ENCODE assay signal across 16 cellular contexts in genomic region chr11:68891356-68891948, GRCh38. TPM values are rescaled to one million over a fixed set of nuclear protein-coding genes. Genes with fewer than 3 reads are reported as not detected.
DNase-seq lines count a peak whose midpoint lies in the region; ATAC-seq, FAIRE-seq and TF ChIP-seq lines count a peak whose summit lies in the region.
"Had no signal": no experiment of that assay in that cellular context is flagged by ENCODE, and none has a peak within 500 bp of the region (broad histone marks: within the 10 kb centered on the region; RNA-seq: fewer than 3 reads in every experiment).

No MANE protein-coding gene starts in this region.

- H3K4me3 ChIP-seq in AG04449 (ENCODE audit: low read depth, low read length), result peak overlapping the region; percentile 39
- no peak overlapping the region for H3K4me3 ChIP-seq in GM12878

- H4K91ac ChIP-seq in H9 (ENCODE audit: insufficient read length, low read depth, low read length), result no peak overlapping the region

- no peak overlapping the region for H4K5ac ChIP-seq in H9 (ENCODE audit: insufficient read length, low read depth, low read length)

- RAD21 ChIA-PET in GM12878 (lab: Charles Lee; ENCODE audit: unreplicated experiment), result no interaction called here

- H3T11ph ChIP-seq in H9 (ENCODE audit: low read length), result no peak overlapping the region

- H2AFZ ChIP-seq in GM12878 (ENCODE audit: control insufficient read depth, low read depth, low read length) (no peak overlapping the region), H9 (ENCODE audit: low read length) (no peak overlapping the region)

- no peak overlapping the region for H2BK12ac ChIP-seq in H9 (ENCODE audit: insufficient read length, low read depth, low read length)

- ATAC-seq in GM12878 (no peak), left cardiac atrium (peak; percentile 3 to 9), sciatic nerve (peak; percentile 2), HG02642 (IDR thresholded peaks at IDR 0.05; ENCODE audit: poor library complexity, unreplicated experiment) (no peak)
- ATAC-seq: activated CD4-positive, alpha-beta T cell treated with anti-CD3 and anti-CD28 coated beads for 36 hours had no signal

- no peak for TF ChIP-seq CTCF in AG04449 (IDR thresholded peaks at IDR 0.05; ENCODE audit: insufficient read depth, low read length, missing control alignments)
- no peak for TF ChIP-seq CTCF in GM12878 (IDR thresholded peaks at IDR 0.05 in 2 of 3, conservative IDR thresholded peaks at IDR 0.05 in 1 of 3; ENCODE audit: control insufficient read depth in 2 of 3, extremely low read depth in 1 of 3, insufficient read depth in 1 of 3, low read depth in 3 of 3, low read length in 3 of 3)
- no peak for TF ChIP-seq CTCF in H9 (conservative IDR thresholded peaks at IDR 0.05)

- no peak overlapping the region for H2AK5ac ChIP-seq in H9 (ENCODE audit: insufficient read length, low read length)

- H3K4ac ChIP-seq in H9 (ENCODE audit: low read depth, low read length), result no peak overlapping the region

- H3K4me1 Mint-ChIP-seq in H9, result peaks cover 5 to 11% of the 10 kb centered on the region in 2 experiments; a peak in 3 of 4 replicates
- H3K4me1 Mint-ChIP-seq: activated CD4-positive, alpha-beta T cell treated with anti-CD3 and anti-CD28 coated beads for 36 hours had no signal

- H3K9me3 ChIP-seq in GM12878 (replicated peaks; ENCODE audit: control insufficient read depth, insufficient read depth, low read length) (no peaks in the 10 kb centered on the region), H9 (ENCODE audit: control insufficient read depth, low read depth, low read length) (no peaks in the 10 kb centered on the region)

- no peaks in the 10 kb centered on the region for H3K9me3 Mint-ChIP-seq in H9

- TF ChIP-seq RAD21 in GM12878 (IDR thresholded peaks at IDR 0.05; ENCODE audit: insufficient read depth, low read depth, low read length), result no peak

- H2BK120ac ChIP-seq in H9 (ENCODE audit: low read depth, low read length, poor library complexity, severe bottlenecking), result no peak overlapping the region

- no peak overlapping the region for H3K27ac ChIP-seq in GM12878 (ENCODE audit: control insufficient read depth, insufficient read depth)
- no peak overlapping the region for H3K27ac ChIP-seq in H9 (ENCODE audit: insufficient read length, low read depth, low read length)

- no TSS peak for BruUV-seq in GM12878 (replicated peaks; lab: Mats Ljungman, UMichigan)

- H2BK5ac ChIP-seq in H9 (ENCODE audit: insufficient read length, low read length), result no peak overlapping the region

- peaks cover 7 to 29% of the 10 kb centered on the region in 2 experiments; a peak in 3 of 4 replicates for H3K36me3 ChIP-seq in GM12878 (ENCODE audit: control insufficient read depth in 2 of 2, insufficient read depth in 2 of 2, low read length in 1 of 2)

- H3K14ac ChIP-seq in H9 (ENCODE audit: insufficient read depth, low read length), result no peak overlapping the region

- H2BK15ac ChIP-seq in H9 (ENCODE audit: low read depth, low read length), result no peak overlapping the region

- no peak overlapping the region for H3K27ac Mint-ChIP-seq in H9
- H3K27ac Mint-ChIP-seq: activated CD4-positive, alpha-beta T cell treated with anti-CD3 and anti-CD28 coated beads for 36 hours had no signal

- in situ Hi-C loops in GM12878 (cut with MboI), result no loop called here

- POLR2A ChIA-PET in AG04449 (lab: Yijun Ruan, JAX) (interaction anchor here (0.9 kb wide), 1 partner anchor 18 kb away, joined by 4 read pairs; no protein-coding TSS in a partner anchor), GM12878 (lab: Charles Lee) (no interaction called here)

- no peak for DNase-seq in AG04449 (ENCODE audit: low read depth, low spot score)
- no peak for DNase-seq in GM12878 (ENCODE audit: low read depth, low spot score)
- no peak for DNase-seq in left cardiac atrium
- DNase-seq in sciatic nerve (ENCODE audit: low spot score), result no peak
- no peak for DNase-seq in NCI-H2227 (lab: John Stamatoyannopoulos, UW; ENCODE audit: unreplicated experiment)
- no peak for DNase-seq in activated CD8-positive, alpha-beta memory T cell treated with anti-CD3 and anti-CD28 coated beads, Interleukin-2, amount 50 U/mL, for 4 hours
- no peak for DNase-seq in H9
- DNase-seq: activated CD4-positive, alpha-beta T cell treated with anti-CD3 and anti-CD28 coated beads for 36 hours; activated T-cell treated with anti-CD3 and anti-CD28 coated beads, Interleukin-2, amount 50 U/mL, for 48 hours; effector CD8-positive, alpha-beta T cell; NCI-H446 treated with DMSO at 0.1 percent for 48 hours; retina had no signal

- no peaks in the 10 kb centered on the region for H3K27me3 Mint-ChIP-seq in H9 (ENCODE audit: low read depth)
- H3K27me3 Mint-ChIP-seq: activated CD4-positive, alpha-beta T cell treated with anti-CD3 and anti-CD28 coated beads for 36 hours had no signal

- FAIRE-seq in GM12878 (lab: Jason Lieb, UNC), result no peak
- FAIRE-seq: D721Med, frontal cortex, RCC 7860 had no signal

- H3K4me1 ChIP-seq in GM12878 (ENCODE audit: control insufficient read depth, insufficient read depth, low read length), result no peaks in the 10 kb centered on the region
- H3K4me1 ChIP-seq in H9 (ENCODE audit: insufficient read depth, low read length), result no peaks in the 10 kb centered on the region

- no peak for TF ChIP-seq EP300 in GM12878 (IDR thresholded peaks at IDR 0.05; ENCODE audit: borderline replicate concordance in 1 of 2, control insufficient read depth in 1 of 2, low read depth in 2 of 2, low read length in 2 of 2)

- CTCF ChIA-PET in AG04449 (lab: Yijun Ruan, JAX) (interaction anchor here (1.0 to 4.2 kb wide), 7 partner anchors 8 to 308 kb away, joined by 3 to 29 read pairs (median 11); no protein-coding TSS in a partner anchor), GM12878 (lab: Yijun Ruan, JAX) (no interaction called here)

- H3K27me3 ChIP-seq in GM12878 (replicated peaks in 1 of 2; ENCODE audit: control insufficient read depth in 2 of 2, insufficient read depth in 2 of 2, low read length in 1 of 2) (no peaks in the 10 kb centered on the region), H9 (ENCODE audit: insufficient read depth, low read length) (no peaks in the 10 kb centered on the region)

- no peak overlapping the region for H2BK20ac ChIP-seq in H9 (ENCODE audit: low read depth, low read length, poor library complexity, severe bottlenecking)

- peaks cover 24 to 50% (median 32%) of the 10 kb centered on the region in 3 experiments for H3K36me3 Mint-ChIP-seq in H9 (ENCODE audit: insufficient read depth in 1 of 3, low read depth in 3 of 3)

- H4K8ac ChIP-seq in H9 (replicated peaks; ENCODE audit: insufficient read length, low read depth, low read length), result no peak overlapping the region

- intact Hi-C loops in GM12878 (cut with micrococcal nuclease; ENCODE audit: unreplicated experiment) (no loop called here), left cardiac atrium (cut with DNase I) (no loop called here), sciatic nerve (cut with DNase I) (no loop called here)

- no peak overlapping the region for H3K23ac ChIP-seq in H9 (ENCODE audit: insufficient read length, low read depth, low read length)

- H4K20me1 ChIP-seq in GM12878 (ENCODE audit: control insufficient read depth, insufficient read depth) (no peaks in the 10 kb centered on the region), H9 (ENCODE audit: control insufficient read depth, insufficient read depth, insufficient read length) (no peaks in the 10 kb centered on the region)

- H3K9ac ChIP-seq in GM12878 (ENCODE audit: control insufficient read depth, insufficient read depth, low read length), result no peak overlapping the region
- no peak overlapping the region for H3K9ac ChIP-seq in H9 (ENCODE audit: extremely low read depth, insufficient read length, low read length)

- no peak overlapping the region for H3K4me2 ChIP-seq in GM12878 (ENCODE audit: control insufficient read depth, insufficient read depth)
- H3K4me2 ChIP-seq in H9 (ENCODE audit: insufficient read depth, insufficient read length, low read length), result no peak overlapping the region

- 95% methylated on average over 17 of the region's 17 CpGs for WGBS in GM12878 (ENCODE audit: insufficient coverage, insufficient replicate concordance, low lambda C conversion rate, missing lambda C conversion rate)
- WGBS in H9 (ENCODE audit: extremely low coverage, insufficient read length, low lambda C conversion rate), result no CpG with 5 or more reads among the region's 17 CpGs

- H3K56ac ChIP-seq in H9 (ENCODE audit: insufficient read length, low read depth, low read length), result no peak overlapping the region

- no peaks in the 10 kb centered on the region for H3K23me2 ChIP-seq in H9 (ENCODE audit: insufficient read length, low read depth, low read length, poor library complexity, severe bottlenecking)

- SMC1A ChIA-PET in GM12878 (lab: Charles Lee; ENCODE audit: uncharacterized antibody, unreplicated experiment), result no interaction called here

- H3K79me2 ChIP-seq in GM12878 (ENCODE audit: control insufficient read depth, insufficient read depth, low read length), result no peaks in the 10 kb centered on the region
- no peaks in the 10 kb centered on the region for H3K79me2 ChIP-seq in H9 (ENCODE audit: insufficient read depth, low read length)

- no peak overlapping the region for H3K4me3 Mint-ChIP-seq in H9
- H3K4me3 Mint-ChIP-seq: activated CD4-positive, alpha-beta T cell treated with anti-CD3 and anti-CD28 coated beads for 36 hours had no signal

- TF ChIP-seq POLR2A in GM12878 (IDR thresholded peaks at IDR 0.05; ENCODE audit: low read depth, low read length), result peak; percentile 47; the same call in 1 of the 2 replicates

- no peak overlapping the region for H3K18ac ChIP-seq in H9 (ENCODE audit: insufficient read length, low read depth, low read length)

- H3K79me1 ChIP-seq in H9 (ENCODE audit: insufficient read depth, low read depth, low read length, poor library complexity, severe bottlenecking), result no peaks in the 10 kb centered on the region

RNA-seq across cellular contexts. Expression of gene MRPL21, which starts 12.2 kb away (rescaled TPM):
- 18.4 and 19.7 TPM in 2 replicates for total RNA-seq in GM12878 (2013; cell fraction: nucleolus; rRNA removed)
- total RNA-seq in GM12878 (2014; rRNA removed) (113 and 127 TPM in 2 replicates), GM12878 (2014; rRNA removed; fragmentation: Illumina TruSeq; extraction: Trizol) (92.1 and 102 TPM in 2 replicates), GM12878 (2021) (96.5 and 102 TPM in 2 replicates), left cardiac atrium (10 to 100 TPM; 76.0 to 89.7 TPM), sciatic nerve (30.7 TPM), H9 (2021) (82.3 and 91.5 TPM in 2 replicates)
- 31.3 TPM for polyA plus RNA-seq in GM12878 (2011; ENCODE audit: low read depth)
- polyA plus RNA-seq in GM12878 (2011; rRNA removed) (85.8 and 131 TPM in 2 replicates), GM12878 (2014; fragmentation: Illumina TruSeq; extraction: Trizol) (69.3 and 86.6 TPM in 2 replicates), GM12878 (2014; fragmentation: Nextera tagmentation; extraction: Ambion mirVana) (100 to 1,000 TPM; 194 to 283 TPM), GM12878 (2014; rRNA removed) (129 and 140 TPM in 2 replicates), GM12878 (2016; fragmentation: Nextera tagmentation; extraction: Ambion mirVana) (100 to 1,000 TPM; 247 to 256 TPM)
- polyA plus RNA-seq in GM12878 (2011; cell fraction: cytosol; rRNA removed), result 75.5 and 105 TPM in 2 replicates
- polyA plus RNA-seq in GM12878 (2011; cell fraction: nucleus; rRNA removed), result 58.2 and 61.3 TPM in 2 replicates
- 70.0 and 75.5 TPM in 2 replicates for polyA plus RNA-seq in GM12878 (2012)
- 37.8 and 45.4 TPM in 2 replicates for polyA minus RNA-seq in GM12878 (2011; rRNA and poly(A)+ RNA removed)
- 17.0 and 25.8 TPM in 2 replicates for polyA minus RNA-seq in GM12878 (2011; cell fraction: cytosol; rRNA and poly(A)+ RNA removed)
- 24.1 and 43.1 TPM in 2 replicates for polyA minus RNA-seq in GM12878 (2011; cell fraction: nucleus; rRNA and poly(A)+ RNA removed)

RNA-seq across cellular contexts. Expression of gene IGHMBP2, which starts 12.2 kb away (rescaled TPM):
- 29.3 and 43.7 TPM in 2 replicates for total RNA-seq in GM12878 (2013; cell fraction: nucleolus; rRNA removed)
- total RNA-seq in GM12878 (2014; rRNA removed), result 7.5 and 7.8 TPM in 2 replicates
- total RNA-seq in GM12878 (2014; rRNA removed; fragmentation: Illumina TruSeq; extraction: Trizol), result 6.3 and 7.4 TPM in 2 replicates
- 17.1 and 20.1 TPM in 2 replicates for total RNA-seq in GM12878 (2021)
- polyA plus RNA-seq in GM12878 (2011; ENCODE audit: low read depth), result 3.4 TPM
- polyA plus RNA-seq in GM12878 (2011; rRNA removed), result 7.6 and 12.8 TPM in 2 replicates
- 8.4 and 10.5 TPM in 2 replicates for polyA plus RNA-seq in GM12878 (2011; cell fraction: cytosol; rRNA removed)
- polyA plus RNA-seq in GM12878 (2011; cell fraction: nucleus; rRNA removed), result 56.2 and 70.0 TPM in 2 replicates
- polyA plus RNA-seq in GM12878 (2012), result 6.9 and 7.0 TPM in 2 replicates
- polyA plus RNA-seq in GM12878 (2014; fragmentation: Illumina TruSeq; extraction: Trizol), result 5.7 and 9.8 TPM in 2 replicates
- polyA plus RNA-seq in GM12878 (2014; fragmentation: Nextera tagmentation; extraction: Ambion mirVana), result 1 to 10 TPM; 1.4 to 1.6 TPM
- polyA plus RNA-seq in GM12878 (2014; rRNA removed), result 13.4 and 13.9 TPM in 2 replicates
- 10 to 100 TPM; 12.6 to 13.2 TPM for polyA plus RNA-seq in GM12878 (2016; fragmentation: Nextera tagmentation; extraction: Ambion mirVana)
- polyA minus RNA-seq in GM12878 (2011; rRNA and poly(A)+ RNA removed), result 9.9 and 13.0 TPM in 2 replicates
- 5.6 and 6.4 TPM in 2 replicates for polyA minus RNA-seq in GM12878 (2011; cell fraction: cytosol; rRNA and poly(A)+ RNA removed)
- 19.2 and 31.2 TPM in 2 replicates for polyA minus RNA-seq in GM12878 (2011; cell fraction: nucleus; rRNA and poly(A)+ RNA removed)
- 1 to 10 TPM; 8.2 to 9.0 TPM for total RNA-seq in left cardiac atrium
- total RNA-seq in sciatic nerve, result 27.0 TPM
- total RNA-seq in H9 (2021), result 21.9 and 24.0 TPM in 2 replicates

RNA-seq across cellular contexts. Expression of gene CPT1A, which starts 49.7 kb away (rescaled TPM):
- total RNA-seq in GM12878 (2013; cell fraction: nucleolus; rRNA removed), result 11.0 and 15.9 TPM in 2 replicates
- total RNA-seq in GM12878 (2014; rRNA removed) (6.6 and 7.6 TPM in 2 replicates), GM12878 (2014; rRNA removed; fragmentation: Illumina TruSeq; extraction: Trizol) (7.0 and 7.5 TPM in 2 replicates), GM12878 (2021) (17.5 and 17.8 TPM in 2 replicates), left cardiac atrium (10 to 100 TPM; 56.6 to 63.5 TPM), sciatic nerve (55.9 TPM), H9 (2021) (6.1 and 7.5 TPM in 2 replicates)
- 6.4 TPM for polyA plus RNA-seq in GM12878 (2011; ENCODE audit: low read depth)
- polyA plus RNA-seq in GM12878 (2011; rRNA removed) (2.5 and 4.5 TPM in 2 replicates), GM12878 (2014; fragmentation: Illumina TruSeq; extraction: Trizol) (7.4 and 10.9 TPM in 2 replicates), GM12878 (2014; fragmentation: Nextera tagmentation; extraction: Ambion mirVana) (1 to 10 TPM; 1.1 to 2.1 TPM), GM12878 (2014; rRNA removed) (7.9 and 9.6 TPM in 2 replicates), GM12878 (2016; fragmentation: Nextera tagmentation; extraction: Ambion mirVana) (1 to 10 TPM; 4.9 to 5.4 TPM)
- 3.3 and 4.3 TPM in 2 replicates for polyA plus RNA-seq in GM12878 (2011; cell fraction: cytosol; rRNA removed)
- 5.9 and 8.1 TPM in 2 replicates for polyA plus RNA-seq in GM12878 (2011; cell fraction: nucleus; rRNA removed)
- 4.9 and 7.9 TPM in 2 replicates for polyA plus RNA-seq in GM12878 (2012)
- 7.9 and 11.6 TPM in 2 replicates for polyA minus RNA-seq in GM12878 (2011; rRNA and poly(A)+ RNA removed)
- 4.8 and 6.0 TPM in 2 replicates for polyA minus RNA-seq in GM12878 (2011; cell fraction: cytosol; rRNA and poly(A)+ RNA removed)
- polyA minus RNA-seq in GM12878 (2011; cell fraction: nucleus; rRNA and poly(A)+ RNA removed), result 2.4 and 5.0 TPM in 2 replicates

Comparison
In these comparisons a context has a peak if more than half of its experiments do, and no peak if none do; other contexts are left out.
1. ATAC-seq: peak in left cardiac atrium (2 of 2) and sciatic nerve (single experiment); none in GM12878 (single experiment) and HG02642 (single experiment).